ENCODE assay signal across 1 cellular context in the genomic region with DNA sequence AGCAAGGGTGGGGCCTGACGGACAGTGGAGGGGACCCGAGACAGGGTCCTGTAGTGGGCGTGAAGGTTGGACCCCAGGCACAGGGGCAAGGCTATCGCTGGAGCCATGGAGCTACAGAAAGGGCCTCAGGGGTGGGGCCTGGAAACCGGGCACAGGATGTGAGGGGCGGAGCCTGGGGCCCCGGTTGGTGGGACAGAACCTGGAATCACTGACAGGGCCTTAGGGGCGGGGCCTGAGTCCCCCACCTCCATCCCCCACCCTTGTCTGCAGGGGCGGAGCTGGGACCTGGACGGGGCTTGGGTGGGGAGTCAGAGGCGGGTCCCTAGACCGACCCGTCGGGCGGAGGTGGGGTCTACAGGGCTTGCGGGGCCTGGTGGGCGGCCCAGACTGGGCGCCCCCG.
TF ChIP-seq lines count a peak whose summit lies in the region.

No MANE protein-coding gene starts in this region.

TF ChIP-seq in H1, 55 proteins besides CTCF, POLR2A, EP300 and RAD21:
- TF ChIP-seq SP1 (IDR thresholded peaks at IDR 0.05; ENCODE audit: low read depth, low read length), result peak; percentile 64; the same call in 1 of the 2 replicates
- TF ChIP-seq, protein P1, sequence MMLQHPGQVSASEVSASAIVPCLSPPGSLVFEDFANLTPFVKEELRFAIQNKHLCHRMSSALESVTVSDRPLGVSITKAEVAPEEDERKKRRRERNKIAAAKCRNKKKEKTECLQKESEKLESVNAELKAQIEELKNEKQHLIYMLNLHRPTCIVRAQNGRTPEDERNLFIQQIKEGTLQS (IDR thresholded peaks at IDR 0.05; ENCODE audit: insufficient read depth, low read depth, low read length), result no peak
- TF ChIP-seq TBP (IDR thresholded peaks at IDR 0.05; ENCODE audit: low read depth, low read length), result peak; percentile 23; the same call in 1 of the 2 replicates
- TF ChIP-seq SP4 (IDR thresholded peaks at IDR 0.05; ENCODE audit: low read length), result 0 out of 2 replicates have a peak, but pooled peaks have one; percentile 47
- no peak for TF ChIP-seq YY1 (IDR thresholded peaks at IDR 0.05; ENCODE audit: low read depth, low read length)
